8 cellular contexts compared by ENCODE assay signal in genomic region chr2:172461591-172462392, GRCh38. TPM values are rescaled to one million over a fixed set of nuclear protein-coding genes. Genes with fewer than 3 reads are reported as not detected.
DNase-seq lines count a peak whose midpoint lies in the region; ATAC-seq and TF ChIP-seq lines count a peak whose summit lies in the region.

No MANE protein-coding gene starts in this region.

- H3K27ac ChIP-seq in OCI-LY1 (ENCODE audit: low read depth, low read length, poor library complexity, severe bottlenecking) (no peak overlapping the region), tibial nerve (peak overlapping the region; percentile 26 to 90 (median 76))

- H3K36me3 ChIP-seq in OCI-LY1 (ENCODE audit: insufficient read depth, low read length) = no peaks in the 10 kb centered on the region
- H3K36me3 ChIP-seq in tibial nerve = peaks cover 0 to 7% (median 0%) of the 10 kb centered on the region in 3 donors

- peak in 1 of 2 donors; percentile 30 for TF ChIP-seq EP300 in tibial nerve (IDR thresholded peaks at IDR 0.05)

- peaks cover 90% of the 10 kb centered on the region for H3K4me1 Mint-ChIP-seq in activated T-cell treated with anti-CD3 and anti-CD28 coated beads, Interleukin-2, amount 50 U/mL, for 4 hours (ENCODE audit: low read depth)

- H3K4me3 ChIP-seq in OCI-LY1 (ENCODE audit: low read depth, low read length, poor library complexity, severe bottlenecking) = no peak overlapping the region
- H3K4me3 ChIP-seq in fibroblast of mammary gland (ENCODE audit: control insufficient read depth, low read depth, low read length) = no peak overlapping the region
- no peak overlapping the region for H3K4me3 ChIP-seq in tibial nerve

- H3K4me2 ChIP-seq in OCI-LY1 (ENCODE audit: low read length) = peak overlapping the region; percentile 7; the same call in 1 of the 2 replicates

- no peaks in the 10 kb centered on the region for H3K9me3 Mint-ChIP-seq in activated T-cell treated with anti-CD3 and anti-CD28 coated beads, Interleukin-2, amount 50 U/mL, for 4 hours

- H3K79me2 ChIP-seq in OCI-LY1 (ENCODE audit: insufficient read depth, low read length) = no peaks in the 10 kb centered on the region

- peaks cover 17% of the 10 kb centered on the region for H3K4me1 ChIP-seq in OCI-LY1 (ENCODE audit: insufficient read depth, low read length, severe bottlenecking)
- peaks cover 4 to 93% (median 72%) of the 10 kb centered on the region in 4 donors for H3K4me1 ChIP-seq in tibial nerve

- peak; percentile 58 for ATAC-seq in HG03432 (IDR thresholded peaks at IDR 0.05; ENCODE audit: unreplicated experiment)
- peak; percentile 70 to 80 for ATAC-seq in activated T-cell treated with anti-CD3 and anti-CD28 coated beads, Interleukin-2, amount 50 U/mL, for 4 hours
- ATAC-seq in GM21576 (IDR thresholded peaks at IDR 0.05; ENCODE audit: unreplicated experiment) = no peak

- H3K27me3 ChIP-seq in OCI-LY1 (ENCODE audit: insufficient read depth, low read length) (no peaks in the 10 kb centered on the region), tibial nerve (no peaks in the 10 kb centered on the region)

- H3K27me3 Mint-ChIP-seq in activated T-cell treated with anti-CD3 and anti-CD28 coated beads, Interleukin-2, amount 50 U/mL, for 4 hours (ENCODE audit: low read depth) = no peaks in the 10 kb centered on the region

- no peaks in the 10 kb centered on the region for H3K9me2 ChIP-seq in OCI-LY1 (ENCODE audit: low read depth, low read length)

- H2AFZ ChIP-seq in OCI-LY1 (ENCODE audit: low read length) = no peak overlapping the region

- no peaks in the 10 kb centered on the region for H3F3A ChIP-seq in OCI-LY1 (ENCODE audit: insufficient read depth, low read length)

- H3K9me3 ChIP-seq in OCI-LY1 (ENCODE audit: low read length) (no peaks in the 10 kb centered on the region), tibial nerve (no peaks in the 10 kb centered on the region)

- H3K36me3 Mint-ChIP-seq in activated T-cell treated with anti-CD3 and anti-CD28 coated beads, Interleukin-2, amount 50 U/mL, for 4 hours (ENCODE audit: insufficient read depth) = peaks cover under 1% of the 10 kb centered on the region

- no peak for TF ChIP-seq POLR2A in tibial nerve (IDR thresholded peaks at IDR 0.05)

- peak; percentile 93 for TF ChIP-seq CTCF in OCI-LY1 (IDR thresholded peaks at IDR 0.05; ENCODE audit: low read length)
- peak; percentile 71 for TF ChIP-seq CTCF in fibroblast of mammary gland (conservative IDR thresholded peaks at IDR 0.05; ENCODE audit: control insufficient read depth, insufficient read depth, low read depth, low read length)
- TF ChIP-seq CTCF in tibial nerve (IDR thresholded peaks at IDR 0.05) = peak; percentile 68 to 88 (median 75)

- no peaks in the 10 kb centered on the region for H4K20me1 ChIP-seq in OCI-LY1 (ENCODE audit: insufficient read depth, low read length)

- WGBS in tibial nerve, 2 donors = 29 to 32% methylated on average over 12 of the region's 12 CpGs

- no peak overlapping the region for H3K9ac ChIP-seq in OCI-LY1 (ENCODE audit: low read length)

- DNase-seq in DMS53 treated with DMSO at 0.1 percent for 48 hours (lab: John Stamatoyannopoulos, UW; ENCODE audit: unreplicated experiment) (peak; percentile 49), fibroblast of mammary gland (ENCODE audit: low read depth) (no peak), occipital lobe (lab: John Stamatoyannopoulos, UW) (peak; percentile 17), tibial nerve (ENCODE audit: low spot score in 2 of 2) (no peak)
- DNase-seq in activated T-cell treated with anti-CD3 and anti-CD28 coated beads, Interleukin-2, amount 50 U/mL, for 4 hours = peak; percentile 77

- peak overlapping the region; percentile 52 for H3K4me3 Mint-ChIP-seq in activated T-cell treated with anti-CD3 and anti-CD28 coated beads, Interleukin-2, amount 50 U/mL, for 4 hours

RNA-seq across cellular contexts. Expression of gene ITGA6, which starts 34.4 kb away (rescaled TPM):
- 1 to 10 TPM; 4.2 to 7.0 (median 5.8) TPM for total RNA-seq in activated T-cell treated with anti-CD3 and anti-CD28 coated beads, Interleukin-2, amount 50 U/mL, for 4 hours
- total RNA-seq in occipital lobe (32.6 TPM), tibial nerve (100 to 1,000 TPM; 254 to 586 (median 471) TPM)

Comparison
In these comparisons a context has a peak if more than half of its experiments do, and no peak if none do; other contexts are left out.
1. DNase-seq: peak in DMS53 treated with DMSO at 0.1 percent for 48 hours (single experiment), activated T-cell treated with anti-CD3 and anti-CD28 coated beads, Interleukin-2, amount 50 U/mL, for 4 hours (single experiment) and occipital lobe (single experiment); none in fibroblast of mammary gland (single experiment) and tibial nerve (0 of 2).
2. Peak in every context shown above with its lines, with median percentiles within 50 percentile points of each other: CTCF ChIP-seq.